ENCODE assay signal across 21 cellular contexts in genomic region chr1:40595623-40596022, GRCh38.
"Had no signal": no experiment of that assay in that cellular context is flagged by ENCODE, and none has a peak within 500 bp of the region (broad histone marks: within the 10 kb centered on the region; RNA-seq: fewer than 3 reads in every experiment).

No MANE protein-coding gene starts in this region.

- H3K79me2 ChIP-seq: parathyroid adenoma had no signal

- H3K4me3 Mint-ChIP-seq: naive thymus-derived CD4-positive, alpha-beta T cell; nephron progenitor cell; stimulated activated naive B cell treated with anti-CD40 and anti-IgM and Interleukin-4, amounts not matched to agents 10 μg/mL and 1 μg/mL and 100 μg/mL, for 72 hours; stimulated activated naive CD8-positive, alpha-beta T cell treated with anti-CD3 and anti-CD28 coated beads, Interleukin-15, amount 100 ng/mL, for 72 hours had no signal

- H3K4me1 Mint-ChIP-seq: nephron progenitor cell had no signal

- H3K9me3 ChIP-seq: heart left ventricle, psoas muscle, sigmoid colon, testis, tibial nerve, upper lobe of right lung, vagina had no signal

- H3K4me1 ChIP-seq: parathyroid adenoma, sigmoid colon, testis, tibial nerve, upper lobe of right lung, vagina had no signal

- H3K9me3 Mint-ChIP-seq: stimulated activated naive B cell treated with anti-CD40 and anti-IgM and Interleukin-4, amounts not matched to agents 10 μg/mL and 1 μg/mL and 100 μg/mL, for 72 hours; stimulated activated naive CD8-positive, alpha-beta T cell treated with anti-CD3 and anti-CD28 coated beads, Interleukin-15, amount 100 ng/mL, for 72 hours had no signal

- DNase-seq: effector memory CD4-positive, alpha-beta T cell; heart left ventricle; hippocampal formation; kidney glomerular epithelial cell; mesendoderm; naive thymus-derived CD4-positive, alpha-beta T cell; nephron progenitor cell; psoas muscle; retina; sigmoid colon; stimulated activated CD4-positive, alpha-beta T cell treated with anti-CD3 and anti-CD28 coated beads, Interleukin-2, amount 100 ng/mL, for 24 hours; stimulated activated CD4-positive, alpha-beta T cell treated with anti-CD3 and anti-CD28 coated beads, Interleukin-4, amount 100 ng/mL, for 4 hours; stimulated activated naive B cell treated with anti-CD40 and anti-IgM and Interleukin-4, amounts not matched to agents 10 μg/mL and 1 μg/mL and 100 μg/mL, for 72 hours; stimulated activated naive CD8-positive, alpha-beta T cell treated with anti-CD3 and anti-CD28 coated beads, Interleukin-15, amount 100 ng/mL, for 72 hours; testis; upper lobe of right lung had no signal

- H2AFZ ChIP-seq: parathyroid adenoma had no signal

- ATAC-seq: esophagus mucosa; heart left ventricle; naive thymus-derived CD4-positive, alpha-beta T cell; psoas muscle; stimulated activated naive B cell treated with anti-CD40 and anti-IgM and Interleukin-4, amounts not matched to agents 10 μg/mL and 1 μg/mL and 100 μg/mL, for 72 hours; stimulated activated naive CD8-positive, alpha-beta T cell treated with anti-CD3 and anti-CD28 coated beads, Interleukin-15, amount 100 ng/mL, for 72 hours; upper lobe of right lung had no signal

- H3K36me3 ChIP-seq: heart left ventricle, sigmoid colon, tibial nerve, upper lobe of right lung, vagina had no signal

- H3K4me3 ChIP-seq: heart left ventricle, psoas muscle, sigmoid colon, skin epidermis, testis, tibial nerve, upper lobe of right lung, vagina had no signal

- H3K36me3 Mint-ChIP-seq: naive thymus-derived CD4-positive, alpha-beta T cell; stimulated activated naive B cell treated with anti-CD40 and anti-IgM and Interleukin-4, amounts not matched to agents 10 μg/mL and 1 μg/mL and 100 μg/mL, for 72 hours had no signal

- H3K27ac Mint-ChIP-seq: naive thymus-derived CD4-positive, alpha-beta T cell; nephron progenitor cell; stimulated activated naive B cell treated with anti-CD40 and anti-IgM and Interleukin-4, amounts not matched to agents 10 μg/mL and 1 μg/mL and 100 μg/mL, for 72 hours; stimulated activated naive CD8-positive, alpha-beta T cell treated with anti-CD3 and anti-CD28 coated beads, Interleukin-15, amount 100 ng/mL, for 72 hours had no signal

- H3K27ac ChIP-seq: heart left ventricle, parathyroid adenoma, psoas muscle, sigmoid colon, skin epidermis, testis, tibial nerve, upper lobe of right lung, vagina had no signal

- H3K9ac ChIP-seq: parathyroid adenoma had no signal

- H3K27me3 ChIP-seq: heart left ventricle, sigmoid colon, testis, tibial nerve, upper lobe of right lung, vagina had no signal
